In the genomic region with DNA sequence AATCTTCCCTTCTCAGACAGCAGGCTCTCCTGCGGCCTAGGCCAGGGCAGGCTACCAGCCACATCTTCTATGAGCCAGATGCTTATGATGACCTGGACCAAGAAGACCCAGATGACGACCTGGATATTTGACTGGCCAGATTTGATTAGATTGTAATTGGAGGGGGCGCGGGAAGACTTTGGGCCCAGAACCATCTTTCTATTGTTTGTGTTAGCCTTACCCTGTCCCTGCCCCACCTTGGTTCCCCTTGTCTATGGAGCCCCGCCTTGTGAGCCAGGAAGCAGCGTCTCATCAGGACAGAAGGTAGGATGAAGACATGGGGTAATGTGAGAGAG, we compare ENCODE assay signal across 13 cellular contexts. TPM values are rescaled to one million over a fixed set of nuclear protein-coding genes. Genes with fewer than 3 reads are reported as not detected.
DNase-seq lines count a peak whose midpoint lies in the region; TF ChIP-seq lines count a peak whose summit lies in the region.
"Had no signal": no experiment of that assay in that cellular context is flagged by ENCODE, and none has a peak within 500 bp of the region (broad histone marks: within the 10 kb centered on the region; RNA-seq: fewer than 3 reads in every experiment).

No MANE protein-coding gene starts in this region.

- H3K4me1 ChIP-seq in BLaER1 treated with 17β-estradiol and CSF1 and Interleukin-3, amounts not matched to agents 10 nM and 100 nM = peaks cover 19 to 75% (median 47%) of the 10 kb centered on the region in 10 experiments

- peak overlapping the region; percentile 28 for H3K4me3 Mint-ChIP-seq in activated T-helper 1 cell treated with anti-CD3 and anti-CD28 coated beads, Interleukin-12 subunit alpha, Interleukin-12 subunit beta, Interleukin-2, Interleukin-4 antibody, amounts not matched to agents 30 ng/mL and 10 ng/mL and 1 ng/mL, durations not matched to agents 14 hours and 24 hours and 36 hours
- no peak overlapping the region for H3K4me3 Mint-ChIP-seq in mesothelial cell of epicardium

- H3K36me3 ChIP-seq in BLaER1 treated with 17β-estradiol and CSF1 and Interleukin-3, amounts not matched to agents 10 nM and 100 nM = peaks cover 59 to 64% (median 61%) of the 10 kb centered on the region in 11 experiments

- peaks cover 0 to 41% (median 24%) of the 10 kb centered on the region in 11 experiments; a peak in 15 of 22 replicates for H4K20me1 ChIP-seq in BLaER1 treated with 17β-estradiol and CSF1 and Interleukin-3, amounts not matched to agents 10 nM and 100 nM

- no peak overlapping the region for H3K27ac Mint-ChIP-seq in activated T-helper 1 cell treated with anti-CD3 and anti-CD28 coated beads, Interleukin-12 subunit alpha, Interleukin-12 subunit beta, Interleukin-2, Interleukin-4 antibody, amounts not matched to agents 30 ng/mL and 10 ng/mL and 1 ng/mL, durations not matched to agents 14 hours and 24 hours and 36 hours
- peak overlapping the region; percentile 22 for H3K27ac Mint-ChIP-seq in mesothelial cell of epicardium

- peaks cover 25% of the 10 kb centered on the region for H3K36me3 Mint-ChIP-seq in activated T-helper 1 cell treated with anti-CD3 and anti-CD28 coated beads, Interleukin-12 subunit alpha, Interleukin-12 subunit beta, Interleukin-2, Interleukin-4 antibody, amounts not matched to agents 30 ng/mL and 10 ng/mL and 1 ng/mL, durations not matched to agents 14 hours and 24 hours and 36 hours (ENCODE audit: low read depth)
- peaks cover 13% of the 10 kb centered on the region for H3K36me3 Mint-ChIP-seq in mesothelial cell of epicardium

- no peaks in the 10 kb centered on the region for H3K9me3 Mint-ChIP-seq in activated T-helper 1 cell treated with anti-CD3 and anti-CD28 coated beads, Interleukin-12 subunit alpha, Interleukin-12 subunit beta, Interleukin-2, Interleukin-4 antibody, amounts not matched to agents 30 ng/mL and 10 ng/mL and 1 ng/mL, durations not matched to agents 14 hours and 24 hours and 36 hours
- H3K9me3 Mint-ChIP-seq in mesothelial cell of epicardium = no peaks in the 10 kb centered on the region
- H3K9me3 Mint-ChIP-seq: brain had no signal

- peaks cover 32% of the 10 kb centered on the region for H3K4me1 Mint-ChIP-seq in activated T-helper 1 cell treated with anti-CD3 and anti-CD28 coated beads, Interleukin-12 subunit alpha, Interleukin-12 subunit beta, Interleukin-2, Interleukin-4 antibody, amounts not matched to agents 30 ng/mL and 10 ng/mL and 1 ng/mL, durations not matched to agents 14 hours and 24 hours and 36 hours (ENCODE audit: low read depth)
- H3K4me1 Mint-ChIP-seq in mesothelial cell of epicardium = peaks cover 21% of the 10 kb centered on the region

- peaks cover 27 to 62% (median 61%) of the 10 kb centered on the region in 11 experiments for H3K27me3 ChIP-seq in BLaER1 treated with 17β-estradiol and CSF1 and Interleukin-3, amounts not matched to agents 10 nM and 100 nM

- H3K4me2 ChIP-seq in BLaER1 treated with 17β-estradiol and CSF1 and Interleukin-3, amounts not matched to agents 10 nM and 100 nM = peak overlapping the region in 10 of 11 experiments; percentile 43 to 100 (median 68); a peak in 15 of 22 replicates

- peaks cover 17% of the 10 kb centered on the region for H3K27me3 Mint-ChIP-seq in activated T-helper 1 cell treated with anti-CD3 and anti-CD28 coated beads, Interleukin-12 subunit alpha, Interleukin-12 subunit beta, Interleukin-2, Interleukin-4 antibody, amounts not matched to agents 30 ng/mL and 10 ng/mL and 1 ng/mL, durations not matched to agents 14 hours and 24 hours and 36 hours (ENCODE audit: insufficient read depth)
- H3K27me3 Mint-ChIP-seq in mesothelial cell of epicardium (ENCODE audit: low read depth) = peaks cover 33% of the 10 kb centered on the region

- no peak for DNase-seq in activated T-helper 1 cell treated with anti-CD3 and anti-CD28 coated beads, Interleukin-12 subunit alpha, Interleukin-12 subunit beta, Interleukin-2, Interleukin-4 antibody, amounts not matched to agents 30 ng/mL and 10 ng/mL and 1 ng/mL, durations not matched to agents 14 hours and 24 hours and 36 hours (ENCODE audit: low spot score)
- no peak for DNase-seq in mesothelial cell of epicardium (ENCODE audit: low spot score in 2 of 2, unreplicated experiment in 2 of 2)
- no peak for DNase-seq in dedifferentiated amniotic fluid mesenchymal stem cell (ENCODE audit: extremely low spot score)
- DNase-seq in NCI-H2171 (lab: John Stamatoyannopoulos, UW) = no peak
- DNase-seq in HK-2 (ENCODE audit: unreplicated experiment) = no peak
- DNase-seq: activated CD4-positive, alpha-beta T cell treated with anti-CD3 and anti-CD28 coated beads, Interleukin-2, amount 50 U/mL, for 4 hours; effector CD8-positive, alpha-beta T cell; foreskin melanocyte; NCI-H2081 treated with DMSO at 0.1 percent for 48 hours; SHP77 had no signal

- intact Hi-C loops in activated T-helper 1 cell treated with anti-CD3 and anti-CD28 coated beads, Interleukin-12 subunit alpha, Interleukin-12 subunit beta, Interleukin-2, Interleukin-4 antibody, amounts not matched to agents 30 ng/mL and 10 ng/mL and 1 ng/mL, durations not matched to agents 14 hours and 24 hours and 36 hours (cut with micrococcal nuclease) = no loop called here

- H3K27ac ChIP-seq in BLaER1 treated with 17β-estradiol and CSF1 and Interleukin-3, amounts not matched to agents 10 nM and 100 nM = no peak overlapping the region
- H3K27ac ChIP-seq: vagina had no signal

- peak overlapping the region in 3 of 10 experiments; percentile 7 to 43 (median 18); a peak in 1 of 20 replicates for H3K4me3 ChIP-seq in BLaER1 treated with 17β-estradiol and CSF1 and Interleukin-3, amounts not matched to agents 10 nM and 100 nM
- H3K4me3 ChIP-seq: vagina had no signal

- peak overlapping the region in 3 of 11 experiments; percentile 3 to 51 (median 36); a peak in 1 of 22 replicates for H3K9ac ChIP-seq in BLaER1 treated with 17β-estradiol and CSF1 and Interleukin-3, amounts not matched to agents 10 nM and 100 nM

- no peak for TF ChIP-seq CTCF in mesothelial cell of epicardium (IDR thresholded peaks at IDR 0.05; ENCODE audit: unreplicated experiment)

- H3K9me3 ChIP-seq in BLaER1 treated with 17β-estradiol and CSF1 and Interleukin-3, amounts not matched to agents 10 nM and 100 nM (replicated peaks in 1 of 11) = no peaks in the 10 kb centered on the region
- H3K9me3 ChIP-seq: vagina had no signal

RNA-seq across cellular contexts. Expression of a gene that starts 2.8 kb away (rescaled TPM):
- total RNA-seq in activated T-helper 1 cell treated with anti-CD3 and anti-CD28 coated beads, Interleukin-12 subunit alpha, Interleukin-12 subunit beta, Interleukin-2, Interleukin-4 antibody, amounts not matched to agents 30 ng/mL and 10 ng/mL and 1 ng/mL, durations not matched to agents 14 hours and 24 hours and 36 hours = 0.15 and 0.60 TPM in 2 replicates
- 79.2 to 86.1 TPM (median 79.9 TPM) in 3 replicates for total RNA-seq in mesothelial cell of epicardium

RNA-seq across cellular contexts. Expression of a gene that starts 7.5 kb away (rescaled TPM):
- total RNA-seq in activated T-helper 1 cell treated with anti-CD3 and anti-CD28 coated beads, Interleukin-12 subunit alpha, Interleukin-12 subunit beta, Interleukin-2, Interleukin-4 antibody, amounts not matched to agents 30 ng/mL and 10 ng/mL and 1 ng/mL, durations not matched to agents 14 hours and 24 hours and 36 hours = 73.6 and 75.5 TPM in 2 replicates
- 37.9 to 42.8 TPM (median 42.1 TPM) in 3 replicates for total RNA-seq in mesothelial cell of epicardium

RNA-seq across cellular contexts. Expression of a gene that starts 8.0 kb away (rescaled TPM):
- 191 and 193 TPM in 2 replicates for total RNA-seq in activated T-helper 1 cell treated with anti-CD3 and anti-CD28 coated beads, Interleukin-12 subunit alpha, Interleukin-12 subunit beta, Interleukin-2, Interleukin-4 antibody, amounts not matched to agents 30 ng/mL and 10 ng/mL and 1 ng/mL, durations not matched to agents 14 hours and 24 hours and 36 hours
- 122 to 132 TPM (median 130 TPM) in 3 replicates for total RNA-seq in mesothelial cell of epicardium

RNA-seq across cellular contexts. Expression of a gene that starts 17.3 kb away (rescaled TPM):
- total RNA-seq in activated T-helper 1 cell treated with anti-CD3 and anti-CD28 coated beads, Interleukin-12 subunit alpha, Interleukin-12 subunit beta, Interleukin-2, Interleukin-4 antibody, amounts not matched to agents 30 ng/mL and 10 ng/mL and 1 ng/mL, durations not matched to agents 14 hours and 24 hours and 36 hours = 146 and 148 TPM in 2 replicates
- 424 to 451 TPM (median 429 TPM) in 3 replicates for total RNA-seq in mesothelial cell of epicardium

RNA-seq across cellular contexts. Expression of a gene that starts 20.3 kb away (rescaled TPM):
- total RNA-seq in activated T-helper 1 cell treated with anti-CD3 and anti-CD28 coated beads, Interleukin-12 subunit alpha, Interleukin-12 subunit beta, Interleukin-2, Interleukin-4 antibody, amounts not matched to agents 30 ng/mL and 10 ng/mL and 1 ng/mL, durations not matched to agents 14 hours and 24 hours and 36 hours = 52.5 and 55.4 TPM in 2 replicates
- total RNA-seq in mesothelial cell of epicardium = 55.4 to 57.1 TPM (median 55.6 TPM) in 3 replicates

Comparison
In these comparisons a context has a peak if more than half of its experiments do, and no peak if none do; other contexts are left out.
1. RNA of a gene that starts 2.8 kb away (total RNA-seq): 79.2 to 86.1 TPM in mesothelial cell of epicardium; 0.15 to 0.60 TPM in activated T-helper 1 cell treated with anti-CD3 and anti-CD28 coated beads, Interleukin-12 subunit alpha, Interleukin-12 subunit beta, Interleukin-2, Interleukin-4 antibody, amounts not matched to agents 30 ng/mL and 10 ng/mL and 1 ng/mL, durations not matched to agents 14 hours and 24 hours and 36 hours; every median in the first group is over 10 times any median in the second.